In the genomic region with DNA sequence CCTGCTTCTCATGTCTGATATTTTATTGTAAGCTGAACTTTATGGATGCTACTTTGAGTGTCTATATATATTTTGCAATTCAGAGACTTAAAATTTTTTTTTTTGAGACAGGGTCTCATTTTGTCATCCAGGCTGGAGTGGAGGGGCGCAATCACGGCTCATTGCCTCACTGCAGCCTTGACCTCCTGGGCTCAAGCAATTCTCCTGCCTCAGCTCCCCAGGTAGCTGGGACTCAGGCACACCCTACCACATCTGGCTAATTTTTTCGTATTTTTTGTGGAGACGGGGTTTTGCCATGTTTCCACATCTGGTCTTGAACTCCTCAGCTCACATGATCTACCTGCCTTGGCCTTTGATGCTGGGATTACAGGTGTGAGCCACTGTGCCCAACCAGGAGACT, we compare ENCODE assay signal across 5 cellular contexts.
"Had no signal": no experiment of that assay in that cellular context is flagged by ENCODE, and none has a peak within 500 bp of the region (broad histone marks: within the 10 kb centered on the region; RNA-seq: fewer than 3 reads in every experiment).

No MANE protein-coding gene starts in this region.

- DNase-seq: IMR-90, KBM-7, KG1 had no signal

- H3K4me3 ChIP-seq: K562 had no signal

- H3K27ac ChIP-seq: HL-60 had no signal
